9 cellular contexts compared by ENCODE assay signal in genomic region chr3:113825090-113825489, GRCh38. TPM values are rescaled to one million over a fixed set of nuclear protein-coding genes. Genes with fewer than 3 reads are reported as not detected.
A peak's percentile ranks its signal among the peaks of the same experiment; 100 is the strongest.
DNase-seq lines count a peak whose midpoint lies in the region; ATAC-seq and TF ChIP-seq lines count a peak whose summit lies in the region.
"Had no signal": no experiment of that assay in that cellular context is flagged by ENCODE, and none has a peak within 500 bp of the region (broad histone marks: within the 10 kb centered on the region; RNA-seq: fewer than 3 reads in every experiment).

No MANE protein-coding gene starts in this region.

- peak; percentile 19 for TF ChIP-seq CTCF in progenitor cell of endocrine pancreas (IDR thresholded peaks at IDR 0.05; ENCODE audit: unreplicated experiment)

- H3K27me3 ChIP-seq in SJSA1 (replicated peaks): no peaks in the 10 kb centered on the region
- H3K27me3 ChIP-seq in mesenchymal stem cell (ENCODE audit: control insufficient read depth in 1 of 2, insufficient read depth in 1 of 2, low read length in 2 of 2): no peaks in the 10 kb centered on the region

- H2BK5ac ChIP-seq in mesenchymal stem cell (ENCODE audit: low read depth, low read length, poor library complexity, severe bottlenecking): no peak overlapping the region

- H3K23ac ChIP-seq in mesenchymal stem cell (ENCODE audit: low read length in 2 of 2): no peak overlapping the region

- no peaks in the 10 kb centered on the region for H3K9me3 Mint-ChIP-seq in activated CD4-positive, alpha-beta T cell treated with anti-CD3 and anti-CD28 coated beads for 36 hours (ENCODE audit: low read depth)
- no peaks in the 10 kb centered on the region for H3K9me3 Mint-ChIP-seq in activated CD4-positive, alpha-beta T cell treated with anti-CD3 and anti-CD28 coated beads, Interleukin-2, amount 10 ng/mL, durations not matched to agents 7 days and 5 days
- no peaks in the 10 kb centered on the region for H3K9me3 Mint-ChIP-seq in progenitor cell of endocrine pancreas (ENCODE audit: low read depth)

- H3K27ac ChIP-seq in SJSA1 (peak overlapping the region; percentile 52), mesenchymal stem cell (ENCODE audit: low read length, poor library complexity, severe bottlenecking) (no peak overlapping the region)

- no peak overlapping the region for H4K8ac ChIP-seq in mesenchymal stem cell (ENCODE audit: low read length)

- H3K4me1 ChIP-seq in SJSA1 (replicated peaks): peaks cover 18% of the 10 kb centered on the region
- H3K4me1 ChIP-seq in mesenchymal stem cell (ENCODE audit: control insufficient read depth, insufficient read depth, low read depth, low read length): no peaks in the 10 kb centered on the region

- no peak overlapping the region for H3K9ac ChIP-seq in mesenchymal stem cell (ENCODE audit: low read length)

- no peak overlapping the region for H3K4me3 Mint-ChIP-seq in activated CD4-positive, alpha-beta T cell treated with anti-CD3 and anti-CD28 coated beads for 36 hours
- H3K4me3 Mint-ChIP-seq in activated CD4-positive, alpha-beta T cell treated with anti-CD3 and anti-CD28 coated beads, Interleukin-2, amount 10 ng/mL, durations not matched to agents 7 days and 5 days: no peak overlapping the region
- H3K4me3 Mint-ChIP-seq in progenitor cell of endocrine pancreas (ENCODE audit: low read depth): no peak overlapping the region
- H3K4me3 Mint-ChIP-seq: CD4-positive, CD25-positive, alpha-beta regulatory T cell had no signal

- intact Hi-C loops in activated CD4-positive, alpha-beta T cell treated with anti-CD3 and anti-CD28 coated beads for 36 hours (cut with DNase I, micrococcal nuclease): no loop called here

- WGBS in mesenchymal stem cell: no CpG with 5 or more reads among the region's 2 CpGs

- no peak overlapping the region for H2BK12ac ChIP-seq in mesenchymal stem cell (ENCODE audit: low read length in 2 of 2)

- H3K4me3 ChIP-seq in SJSA1 (no peak overlapping the region), mesenchymal stem cell (ENCODE audit: insufficient read depth in 1 of 2, low read depth in 1 of 2, low read length in 2 of 2) (no peak overlapping the region)

- H2AFZ ChIP-seq in mesenchymal stem cell (ENCODE audit: low read depth, low read length): no peak overlapping the region

- H3K9me3 ChIP-seq in SJSA1 (replicated peaks) (no peaks in the 10 kb centered on the region), mesenchymal stem cell (ENCODE audit: control insufficient read depth, low read length) (no peaks in the 10 kb centered on the region)

- no peak for DNase-seq in activated CD4-positive, alpha-beta T cell treated with anti-CD3 and anti-CD28 coated beads for 36 hours
- no peak for DNase-seq in activated CD4-positive, alpha-beta T cell treated with anti-CD3 and anti-CD28 coated beads, Interleukin-2, amount 10 ng/mL, durations not matched to agents 7 days and 5 days
- DNase-seq in SJSA1 (ENCODE audit: low read depth in 1 of 2, low spot score in 2 of 2): peak; percentile 46
- DNase-seq in progenitor cell of endocrine pancreas (ENCODE audit: low spot score, unreplicated experiment): no peak
- DNase-seq in 8988T: no peak
- DNase-seq in mesenchymal stem cell: no peak
- DNase-seq in mesenteric fat pad (ENCODE audit: low spot score): no peak
- DNase-seq: CD4-positive, CD25-positive, alpha-beta regulatory T cell had no signal

- H3K27me3 Mint-ChIP-seq in activated CD4-positive, alpha-beta T cell treated with anti-CD3 and anti-CD28 coated beads for 36 hours: no peaks in the 10 kb centered on the region
- H3K27me3 Mint-ChIP-seq in activated CD4-positive, alpha-beta T cell treated with anti-CD3 and anti-CD28 coated beads, Interleukin-2, amount 10 ng/mL, durations not matched to agents 7 days and 5 days: no peaks in the 10 kb centered on the region
- no peaks in the 10 kb centered on the region for H3K27me3 Mint-ChIP-seq in progenitor cell of endocrine pancreas
- H3K27me3 Mint-ChIP-seq: CD4-positive, CD25-positive, alpha-beta regulatory T cell had no signal

- H4K91ac ChIP-seq in mesenchymal stem cell (ENCODE audit: low read length): no peak overlapping the region

- CTCF ChIA-PET in activated CD4-positive, alpha-beta T cell treated with anti-CD3 and anti-CD28 coated beads for 36 hours (lab: Charles Lee): interaction anchor here (0.6 to 1.4 kb wide), 3 partner anchors 10 to 35 kb away, joined by 3 to 4 read pairs (median 3); no protein-coding TSS in a partner anchor
- CTCF ChIA-PET in activated CD4-positive, alpha-beta T cell treated with anti-CD3 and anti-CD28 coated beads, Interleukin-2, amount 10 ng/mL, durations not matched to agents 7 days and 5 days (lab: Charles Lee): interaction anchor here (1.1 kb wide), 2 partner anchors 10 to 399 kb away, joined by 3 to 4 read pairs; no protein-coding TSS in a partner anchor

- H2BK120ac ChIP-seq in mesenchymal stem cell (ENCODE audit: low read depth, low read length): no peak overlapping the region

- H3K14ac ChIP-seq in mesenchymal stem cell (ENCODE audit: low read length in 2 of 2): no peak overlapping the region

- H3K4me2 ChIP-seq in mesenchymal stem cell (ENCODE audit: low read length, poor library complexity, severe bottlenecking): no peak overlapping the region

- peaks cover 6% of the 10 kb centered on the region for H3K4me1 Mint-ChIP-seq in activated CD4-positive, alpha-beta T cell treated with anti-CD3 and anti-CD28 coated beads for 36 hours
- no peaks in the 10 kb centered on the region for H3K4me1 Mint-ChIP-seq in activated CD4-positive, alpha-beta T cell treated with anti-CD3 and anti-CD28 coated beads, Interleukin-2, amount 10 ng/mL, durations not matched to agents 7 days and 5 days
- no peaks in the 10 kb centered on the region for H3K4me1 Mint-ChIP-seq in progenitor cell of endocrine pancreas (ENCODE audit: low read depth)

- no peak overlapping the region for H3K18ac ChIP-seq in mesenchymal stem cell (ENCODE audit: low read depth in 1 of 2, low read length in 2 of 2)

- no peak overlapping the region for H3K27ac Mint-ChIP-seq in activated CD4-positive, alpha-beta T cell treated with anti-CD3 and anti-CD28 coated beads for 36 hours
- H3K27ac Mint-ChIP-seq in activated CD4-positive, alpha-beta T cell treated with anti-CD3 and anti-CD28 coated beads, Interleukin-2, amount 10 ng/mL, durations not matched to agents 7 days and 5 days: no peak overlapping the region
- no peak overlapping the region for H3K27ac Mint-ChIP-seq in progenitor cell of endocrine pancreas

- POLR2A ChIA-PET in activated CD4-positive, alpha-beta T cell treated with anti-CD3 and anti-CD28 coated beads for 36 hours (lab: Charles Lee): interaction anchor here (0.6 kb wide), 1 partner anchor 35 kb away, joined by 4 read pairs; no protein-coding TSS in a partner anchor
- POLR2A ChIA-PET in activated CD4-positive, alpha-beta T cell treated with anti-CD3 and anti-CD28 coated beads, Interleukin-2, amount 10 ng/mL, durations not matched to agents 7 days and 5 days (lab: Charles Lee): no interaction called here

- no peak overlapping the region for H2AK5ac ChIP-seq in mesenchymal stem cell (ENCODE audit: low read length, severe bottlenecking)

- H3K36me3 Mint-ChIP-seq in activated CD4-positive, alpha-beta T cell treated with anti-CD3 and anti-CD28 coated beads for 36 hours (ENCODE audit: low read depth): no peaks in the 10 kb centered on the region
- no peaks in the 10 kb centered on the region for H3K36me3 Mint-ChIP-seq in activated CD4-positive, alpha-beta T cell treated with anti-CD3 and anti-CD28 coated beads, Interleukin-2, amount 10 ng/mL, durations not matched to agents 7 days and 5 days (ENCODE audit: low read depth)
- H3K36me3 Mint-ChIP-seq in progenitor cell of endocrine pancreas (ENCODE audit: insufficient read depth): no peaks in the 10 kb centered on the region
- H3K36me3 Mint-ChIP-seq: CD4-positive, CD25-positive, alpha-beta regulatory T cell had no signal

- peak; percentile 47 for ATAC-seq in activated CD4-positive, alpha-beta T cell treated with anti-CD3 and anti-CD28 coated beads for 36 hours
- peak; percentile 80 for ATAC-seq in HG02884 (IDR thresholded peaks at IDR 0.05; ENCODE audit: unreplicated experiment)

- H3K79me1 ChIP-seq in mesenchymal stem cell (replicated peaks; ENCODE audit: low read length, poor library complexity, severe bottlenecking): no peaks in the 10 kb centered on the region

- H2BK15ac ChIP-seq in mesenchymal stem cell (ENCODE audit: low read depth, poor library complexity, severe bottlenecking): no peak overlapping the region

- H3K4ac ChIP-seq in mesenchymal stem cell (ENCODE audit: low read depth in 1 of 2, low read length in 2 of 2): no peak overlapping the region

- H3K36me3 ChIP-seq in SJSA1: no peaks in the 10 kb centered on the region
- no peaks in the 10 kb centered on the region for H3K36me3 ChIP-seq in mesenchymal stem cell (ENCODE audit: control insufficient read depth in 1 of 2, insufficient read depth in 2 of 2, low read depth in 1 of 2, low read length in 2 of 2)

RNA-seq across cellular contexts. Expression of gene GRAMD1C, which starts 13.5 kb away (rescaled TPM):
- total RNA-seq in activated CD4-positive, alpha-beta T cell treated with anti-CD3 and anti-CD28 coated beads for 36 hours: under 1 TPM; 0.87 to 0.97 TPM
- total RNA-seq in activated CD4-positive, alpha-beta T cell treated with anti-CD3 and anti-CD28 coated beads, Interleukin-2, amount 10 ng/mL, durations not matched to agents 7 days and 5 days: under 1 TPM; 0.29 to 0.35 TPM
- total RNA-seq in SJSA1 (2014; rRNA removed; shearing (Covaris generic)): 13.8 and 29.7 TPM in 2 replicates
- total RNA-seq in progenitor cell of endocrine pancreas (1.7 and 2.4 TPM in 2 replicates), mesenteric fat pad (1.8 TPM)
- 8.9 TPM for polyA plus RNA-seq in mesenchymal stem cell (2013, experiment 1 of 2)
- 6.8 TPM for polyA plus RNA-seq in mesenchymal stem cell (2013, experiment 2 of 2)

Comparison
In these comparisons a context has a peak if more than half of its experiments do, and no peak if none do; other contexts are left out.
1. DNase-seq: peak in SJSA1 (2 of 2); none in activated CD4-positive, alpha-beta T cell treated with anti-CD3 and anti-CD28 coated beads for 36 hours (single experiment), activated CD4-positive, alpha-beta T cell treated with anti-CD3 and anti-CD28 coated beads, Interleukin-2, amount 10 ng/mL, durations not matched to agents 7 days and 5 days (single experiment), progenitor cell of endocrine pancreas (single experiment), 8988T (single experiment), mesenchymal stem cell (single experiment) and mesenteric fat pad (single experiment).